In the genomic region with DNA sequence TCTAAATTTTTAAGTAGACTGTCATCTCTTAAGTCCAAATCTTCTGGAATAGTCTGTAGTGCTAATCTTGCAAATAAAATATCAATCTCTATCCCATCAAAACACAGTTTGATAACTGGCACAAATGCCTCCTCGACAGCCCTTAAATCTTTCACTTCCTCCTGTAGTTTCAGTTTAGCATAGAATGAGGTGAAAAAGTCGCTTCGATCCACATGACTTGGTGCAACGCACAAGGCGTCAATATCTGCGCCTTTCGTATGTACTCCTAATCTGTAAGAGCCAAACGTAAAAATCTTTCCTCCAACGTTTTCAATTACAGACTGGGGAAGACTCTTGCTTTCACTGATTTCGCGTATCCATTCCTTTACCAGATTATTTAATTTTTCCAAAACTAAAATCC, we compare ENCODE assay signal across 13 cellular contexts. TPM values are rescaled to one million over a fixed set of nuclear protein-coding genes. Genes with fewer than 3 reads are reported as not detected.
DNase-seq lines count a peak whose midpoint lies in the region; ATAC-seq and TF ChIP-seq lines count a peak whose summit lies in the region.
"Had no signal": no experiment of that assay in that cellular context is flagged by ENCODE, and none has a peak within 500 bp of the region (broad histone marks: within the 10 kb centered on the region; RNA-seq: fewer than 3 reads in every experiment).

No MANE protein-coding gene starts in this region.

- peak overlapping the region; percentile 69 for H3K4me3 ChIP-seq in iPS-15b (ENCODE audit: low read depth, low read length)

- peaks cover 2% of the 10 kb centered on the region for H3K4me1 ChIP-seq in iPS-15b (ENCODE audit: control insufficient read depth, insufficient read depth, low read length)
- H3K4me1 ChIP-seq: prostate gland had no signal

- no peaks in the 10 kb centered on the region for H3K36me3 ChIP-seq in iPS-15b (ENCODE audit: control insufficient read depth, insufficient read depth, low read length)
- H3K36me3 ChIP-seq: prostate gland had no signal

- no peak for DNase-seq in T-helper 2 cell treated with Interferon-gamma antibody and Interleukin-4, amounts not matched to agents 5 μg/mL and 100 μg/mL, for 36 hours (ENCODE audit: low spot score)
- DNase-seq in T-helper 2 cell (no peak), NCI-H748 treated with DMSO at 0.1 percent for 48 hours (lab: John Stamatoyannopoulos, UW) (no peak), GDM1 (lab: John Stamatoyannopoulos, UW) (no peak)
- DNase-seq in activated CD8-positive, alpha-beta T cell treated with anti-CD3 and anti-CD28 coated beads for 36 hours: no peak
- DNase-seq in activated effector memory CD4-positive, alpha-beta T cell treated with anti-CD3 and anti-CD28 coated beads, Interleukin-2, amount 50 U/mL, for 16 hours: no peak
- DNase-seq: effector memory CD4-positive, alpha-beta T cell had no signal

- peak overlapping the region; percentile 7 for H3K4me3 Mint-ChIP-seq in T-helper 2 cell treated with Interferon-gamma antibody and Interleukin-4, amounts not matched to agents 5 μg/mL and 100 μg/mL, for 36 hours
- peak overlapping the region; percentile 52 for H3K4me3 Mint-ChIP-seq in activated CD8-positive, alpha-beta T cell treated with anti-CD3 and anti-CD28 coated beads for 36 hours
- H3K4me3 Mint-ChIP-seq in stimulated activated memory B cell treated with anti-CD40 and anti-IgM and Interleukin-4, amounts not matched to agents 10 μg/mL and 1 μg/mL and 100 μg/mL, for 72 hours: peak overlapping the region; percentile 77

- H3K36me3 Mint-ChIP-seq in T-helper 2 cell treated with Interferon-gamma antibody and Interleukin-4, amounts not matched to agents 5 μg/mL and 100 μg/mL, for 36 hours (ENCODE audit: low read depth): no peaks in the 10 kb centered on the region
- H3K36me3 Mint-ChIP-seq in activated CD8-positive, alpha-beta T cell treated with anti-CD3 and anti-CD28 coated beads for 36 hours (ENCODE audit: low read depth): peaks cover 2% of the 10 kb centered on the region
- H3K36me3 Mint-ChIP-seq in stimulated activated memory B cell treated with anti-CD40 and anti-IgM and Interleukin-4, amounts not matched to agents 10 μg/mL and 1 μg/mL and 100 μg/mL, for 72 hours: no peaks in the 10 kb centered on the region

- CTCF ChIA-PET in activated CD8-positive, alpha-beta T cell treated with anti-CD3 and anti-CD28 coated beads for 36 hours (lab: Charles Lee): interaction anchor here (1.0 kb wide), 1 partner anchor 112 kb away, joined by 3 read pairs; no protein-coding TSS in a partner anchor

- intact Hi-C loops in activated CD8-positive, alpha-beta T cell treated with anti-CD3 and anti-CD28 coated beads for 36 hours (cut with micrococcal nuclease): no loop called here

- H3K9ac ChIP-seq in iPS-15b (ENCODE audit: low read depth, low read length): no peak overlapping the region

- no peaks in the 10 kb centered on the region for H3K9me3 ChIP-seq in iPS-15b (ENCODE audit: control insufficient read depth, insufficient read depth, low read length)
- H3K9me3 ChIP-seq: prostate gland had no signal

- no peak overlapping the region for H3K27ac Mint-ChIP-seq in T-helper 2 cell treated with Interferon-gamma antibody and Interleukin-4, amounts not matched to agents 5 μg/mL and 100 μg/mL, for 36 hours
- no peak overlapping the region for H3K27ac Mint-ChIP-seq in activated CD8-positive, alpha-beta T cell treated with anti-CD3 and anti-CD28 coated beads for 36 hours
- peak overlapping the region; percentile 79 for H3K27ac Mint-ChIP-seq in stimulated activated memory B cell treated with anti-CD40 and anti-IgM and Interleukin-4, amounts not matched to agents 10 μg/mL and 1 μg/mL and 100 μg/mL, for 72 hours

- POLR2A ChIA-PET in activated CD8-positive, alpha-beta T cell treated with anti-CD3 and anti-CD28 coated beads for 36 hours (lab: Charles Lee): no interaction called here

- peaks cover 54% of the 10 kb centered on the region for H3K27me3 Mint-ChIP-seq in T-helper 2 cell treated with Interferon-gamma antibody and Interleukin-4, amounts not matched to agents 5 μg/mL and 100 μg/mL, for 36 hours (ENCODE audit: low read depth)
- H3K27me3 Mint-ChIP-seq in activated CD8-positive, alpha-beta T cell treated with anti-CD3 and anti-CD28 coated beads for 36 hours: peaks cover 26% of the 10 kb centered on the region
- H3K27me3 Mint-ChIP-seq in stimulated activated memory B cell treated with anti-CD40 and anti-IgM and Interleukin-4, amounts not matched to agents 10 μg/mL and 1 μg/mL and 100 μg/mL, for 72 hours: peaks cover 63% of the 10 kb centered on the region

- TF ChIP-seq CTCF in activated CD8-positive, alpha-beta T cell treated with anti-CD3 and anti-CD28 coated beads for 36 hours (IDR thresholded peaks at IDR 0.05): no peak

- no peaks in the 10 kb centered on the region for H3K4me1 Mint-ChIP-seq in T-helper 2 cell treated with Interferon-gamma antibody and Interleukin-4, amounts not matched to agents 5 μg/mL and 100 μg/mL, for 36 hours (ENCODE audit: low read depth)
- no peaks in the 10 kb centered on the region for H3K4me1 Mint-ChIP-seq in activated CD8-positive, alpha-beta T cell treated with anti-CD3 and anti-CD28 coated beads for 36 hours (ENCODE audit: low read depth)
- H3K4me1 Mint-ChIP-seq in stimulated activated memory B cell treated with anti-CD40 and anti-IgM and Interleukin-4, amounts not matched to agents 10 μg/mL and 1 μg/mL and 100 μg/mL, for 72 hours: no peaks in the 10 kb centered on the region

- H3K9me3 Mint-ChIP-seq in T-helper 2 cell treated with Interferon-gamma antibody and Interleukin-4, amounts not matched to agents 5 μg/mL and 100 μg/mL, for 36 hours: peaks cover 7% of the 10 kb centered on the region
- H3K9me3 Mint-ChIP-seq in activated CD8-positive, alpha-beta T cell treated with anti-CD3 and anti-CD28 coated beads for 36 hours: peaks cover 2% of the 10 kb centered on the region
- peaks cover 7% of the 10 kb centered on the region for H3K9me3 Mint-ChIP-seq in stimulated activated memory B cell treated with anti-CD40 and anti-IgM and Interleukin-4, amounts not matched to agents 10 μg/mL and 1 μg/mL and 100 μg/mL, for 72 hours

- no peak for ATAC-seq in activated CD8-positive, alpha-beta T cell treated with anti-CD3 and anti-CD28 coated beads for 36 hours
- peak; percentile 68 for ATAC-seq in stimulated activated memory B cell treated with anti-CD40 and anti-IgM and Interleukin-4, amounts not matched to agents 10 μg/mL and 1 μg/mL and 100 μg/mL, for 72 hours

- peaks cover 28% of the 10 kb centered on the region for H3K27me3 ChIP-seq in iPS-15b (ENCODE audit: control insufficient read depth, insufficient read depth, low read length)

RNA-seq across cellular contexts. Expression of a gene that starts 0.6 kb away (rescaled TPM):
- not detected for total RNA-seq in activated CD8-positive, alpha-beta T cell treated with anti-CD3 and anti-CD28 coated beads for 36 hours
- total RNA-seq: M059J; RPMI7951; T-helper 2 cell treated with Interferon-gamma antibody and Interleukin-4, amounts not matched to agents 100 ng/mL and 5 ng/mL, for 36 hours had no signal

RNA-seq across cellular contexts. Expression of a gene that starts 22.3 kb away (rescaled TPM):
- total RNA-seq in activated CD8-positive, alpha-beta T cell treated with anti-CD3 and anti-CD28 coated beads for 36 hours: under 1 TPM; 0.65 to 0.77 TPM
- total RNA-seq: M059J, RPMI7951 had no signal

Comparison
In these comparisons a context has a peak if more than half of its experiments do, and no peak if none do; other contexts are left out.
1. H3K4me3 Mint-ChIP-seq: peak in every context shown above with its lines; median percentile 77 in stimulated activated memory B cell treated with anti-CD40 and anti-IgM and Interleukin-4, amounts not matched to agents 10 μg/mL and 1 μg/mL and 100 μg/mL, for 72 hours; 52 in activated CD8-positive, alpha-beta T cell treated with anti-CD3 and anti-CD28 coated beads for 36 hours; 7 in T-helper 2 cell treated with Interferon-gamma antibody and Interleukin-4, amounts not matched to agents 5 μg/mL and 100 μg/mL, for 36 hours.